In genomic region chr20:5127204-5127858, GRCh38 we compare ENCODE assay signal across 8 cellular contexts. TPM values are rescaled to one million over a fixed set of nuclear protein-coding genes. Genes with fewer than 3 reads are reported as not detected.
DNase-seq lines count a peak whose midpoint lies in the region; ATAC-seq and TF ChIP-seq lines count a peak whose summit lies in the region.

No MANE protein-coding gene starts in this region.

- peak; percentile 40 to 86 (median 63) for DNase-seq in CD8-positive, alpha-beta T cell
- DNase-seq in HK-2 (ENCODE audit: unreplicated experiment) (peak; percentile 69), PC-9 (peak; percentile 44 to 68), fibroblast of peridontal ligament (ENCODE audit: extremely low read depth) (peak; percentile 23), nephron progenitor cell (peak; percentile 42), substantia nigra (lab: John Stamatoyannopoulos, UW) (peak in 33 of 49 donors; percentile 10 to 77 (median 48))
- DNase-seq in activated T-helper 1 cell treated with anti-CD3 and anti-CD28 coated beads, Interleukin-2, amount 50 U/mL, for 16 hours (ENCODE audit: low read depth in 1 of 2, low spot score in 1 of 2): peak; percentile 18 to 53

- CTCF ChIA-PET in CD8-positive, alpha-beta T cell (lab: Charles Lee): interaction anchor here (0.7 to 3.5 kb wide), 15 partner anchors 9 to 323 kb away, joined by 3 to 57 read pairs (median 6); no protein-coding TSS in a partner anchor
- CTCF ChIA-PET in PC-9 (lab: Charles Lee): interaction anchor here (0.5 to 2.4 kb wide), 15 partner anchors 14 to 414 kb away, joined by 3 to 105 read pairs (median 9); no protein-coding TSS in a partner anchor

- H3K79me2 ChIP-seq in PC-9 (ENCODE audit: low read depth): peaks cover 52% of the 10 kb centered on the region

- no peaks in the 10 kb centered on the region for H3K27me3 Mint-ChIP-seq in CD8-positive, alpha-beta T cell (ENCODE audit: low read depth)
- H3K27me3 Mint-ChIP-seq in nephron progenitor cell (ENCODE audit: low read depth, poor library complexity): peaks cover 1% of the 10 kb centered on the region

- no peaks in the 10 kb centered on the region for H3K9me2 ChIP-seq in PC-9 (ENCODE audit: insufficient read depth)

- ATAC-seq in CD8-positive, alpha-beta T cell: peak; percentile 59
- peak; percentile 29 for ATAC-seq in GM19467 (IDR thresholded peaks at IDR 0.05; ENCODE audit: unreplicated experiment)

- H3K4me3 ChIP-seq in CD8-positive, alpha-beta T cell (ENCODE audit: low read depth, low read length): peak overlapping the region; percentile 68
- peak overlapping the region; percentile 69 for H3K4me3 ChIP-seq in PC-9

- peaks cover 19% of the 10 kb centered on the region for H3K36me3 Mint-ChIP-seq in CD8-positive, alpha-beta T cell
- peaks cover 5% of the 10 kb centered on the region for H3K36me3 Mint-ChIP-seq in nephron progenitor cell (ENCODE audit: low read depth)

- H3K9me3 Mint-ChIP-seq in CD8-positive, alpha-beta T cell: no peaks in the 10 kb centered on the region
- H3K9me3 Mint-ChIP-seq in nephron progenitor cell: no peaks in the 10 kb centered on the region

- peak overlapping the region; percentile 98 for H3K27ac ChIP-seq in CD8-positive, alpha-beta T cell (ENCODE audit: low read depth, low read length)
- H3K27ac ChIP-seq in PC-9 (peak overlapping the region; percentile 67), substantia nigra (ENCODE audit: low read depth, low read length, poor library complexity, severe bottlenecking) (peak overlapping the region; percentile 92)

- BruUV-seq in PC-9 (replicated peaks; lab: Mats Ljungman, UMichigan): no TSS peak

- H3K4me3 Mint-ChIP-seq in CD8-positive, alpha-beta T cell: peak overlapping the region; percentile 95
- H3K4me3 Mint-ChIP-seq in nephron progenitor cell: peak overlapping the region; percentile 97

- H3K9me3 ChIP-seq in CD8-positive, alpha-beta T cell (ENCODE audit: low read length): no peaks in the 10 kb centered on the region
- no peaks in the 10 kb centered on the region for H3K9me3 ChIP-seq in PC-9 (ENCODE audit: insufficient read depth, low read depth)

- 0 out of 2 replicates have a peak, but pooled peaks cover 3% of the 10 kb centered on the region for H4K20me1 ChIP-seq in PC-9 (ENCODE audit: insufficient read depth)

- no peaks in the 10 kb centered on the region for H3K27me3 ChIP-seq in CD8-positive, alpha-beta T cell (ENCODE audit: insufficient read depth, low read length)
- no peaks in the 10 kb centered on the region for H3K27me3 ChIP-seq in PC-9 (ENCODE audit: insufficient read depth, low read depth)

- peak overlapping the region; percentile 60 for H2AFZ ChIP-seq in PC-9

- POLR2A ChIA-PET in CD8-positive, alpha-beta T cell (lab: Charles Lee): interaction anchor here (0.9 to 3.0 kb wide), 6 partner anchors 8 to 65 kb away, joined by 3 to 16 read pairs (median 7); partner anchors contain the start of gene PCNA
- POLR2A ChIA-PET in PC-9 (lab: Charles Lee; ENCODE audit: unreplicated experiment): interaction anchor here (0.6 to 0.7 kb wide), 4 partner anchors 45 to 811 kb away, joined by 3 to 21 read pairs (median 10); no protein-coding TSS in a partner anchor

- peak overlapping the region; percentile 82 for H3K4me2 ChIP-seq in PC-9

- H3K4me1 ChIP-seq in CD8-positive, alpha-beta T cell (ENCODE audit: insufficient read depth, low read length): peaks cover 28% of the 10 kb centered on the region
- H3K4me1 ChIP-seq in PC-9 (replicated peaks; ENCODE audit: insufficient read depth): peaks cover 14% of the 10 kb centered on the region

- H3K27ac Mint-ChIP-seq in CD8-positive, alpha-beta T cell: peak overlapping the region; percentile 99
- peak overlapping the region; percentile 98 for H3K27ac Mint-ChIP-seq in nephron progenitor cell

- TF ChIP-seq CTCF in CD8-positive, alpha-beta T cell (IDR thresholded peaks at IDR 0.05): no peak
- no peak for TF ChIP-seq CTCF in PC-9 (conservative IDR thresholded peaks at IDR 0.05)
- no peak for TF ChIP-seq CTCF in nephron progenitor cell (IDR thresholded peaks at IDR 0.05)

- H3K4me1 Mint-ChIP-seq in CD8-positive, alpha-beta T cell (ENCODE audit: low read depth): peaks cover 33% of the 10 kb centered on the region
- peaks cover 37% of the 10 kb centered on the region for H3K4me1 Mint-ChIP-seq in nephron progenitor cell

- H3K36me3 ChIP-seq in CD8-positive, alpha-beta T cell (ENCODE audit: insufficient read depth, low read length): no peaks in the 10 kb centered on the region
- H3K36me3 ChIP-seq in PC-9 (ENCODE audit: low read depth): no peaks in the 10 kb centered on the region

- intact Hi-C loops in CD8-positive, alpha-beta T cell (cut with DNase I, micrococcal nuclease): loop anchor here (1.0 to 10.0 kb wide), 4 partner anchors 8 to 827 kb away; partner anchors contain the start of genes MCM8 (in 2 of the 2), TRMT6 (in 2 of the 2) and PCNA (in 1 of the 2)
- intact Hi-C loops in PC-9 (cut with micrococcal nuclease; ENCODE audit: unreplicated experiment): loop anchor here (2.0 kb wide), 1 partner anchor 25 kb away; no protein-coding TSS in a partner anchor

- H3F3A ChIP-seq in PC-9 (ENCODE audit: insufficient read depth, low read depth): no peaks in the 10 kb centered on the region; the same call in 1 of the 2 replicates

RNA-seq across cellular contexts. Expression of gene CDS2, which starts 0.5 kb away (rescaled TPM):
- 10 to 100 TPM; 68.7 to 70.9 TPM for total RNA-seq in CD8-positive, alpha-beta T cell
- total RNA-seq in PC-9 (2021): 37.0 and 42.8 TPM in 2 replicates

RNA-seq across cellular contexts. Expression of gene PCNA, which starts 7.6 kb away (rescaled TPM):
- total RNA-seq in CD8-positive, alpha-beta T cell: 10 to 100 TPM; 40.2 to 40.6 TPM
- 164 and 207 TPM in 2 replicates for total RNA-seq in PC-9 (2021)

RNA-seq across cellular contexts. Expression of gene TMEM230, which starts 14.5 kb away (rescaled TPM):
- total RNA-seq in CD8-positive, alpha-beta T cell: 10 to 100 TPM; 20.7 to 23.5 TPM
- 73.1 and 94.3 TPM in 2 replicates for total RNA-seq in PC-9 (2021)

Comparison
In these comparisons a context has a peak if more than half of its experiments do, and no peak if none do; other contexts are left out.
1. Peak in every context shown above with its lines: DNase-seq, ATAC-seq, H3K4me3 ChIP-seq and H3K27ac ChIP-seq.